ENCODE assay signal across 8 cellular contexts in the genomic region with DNA sequence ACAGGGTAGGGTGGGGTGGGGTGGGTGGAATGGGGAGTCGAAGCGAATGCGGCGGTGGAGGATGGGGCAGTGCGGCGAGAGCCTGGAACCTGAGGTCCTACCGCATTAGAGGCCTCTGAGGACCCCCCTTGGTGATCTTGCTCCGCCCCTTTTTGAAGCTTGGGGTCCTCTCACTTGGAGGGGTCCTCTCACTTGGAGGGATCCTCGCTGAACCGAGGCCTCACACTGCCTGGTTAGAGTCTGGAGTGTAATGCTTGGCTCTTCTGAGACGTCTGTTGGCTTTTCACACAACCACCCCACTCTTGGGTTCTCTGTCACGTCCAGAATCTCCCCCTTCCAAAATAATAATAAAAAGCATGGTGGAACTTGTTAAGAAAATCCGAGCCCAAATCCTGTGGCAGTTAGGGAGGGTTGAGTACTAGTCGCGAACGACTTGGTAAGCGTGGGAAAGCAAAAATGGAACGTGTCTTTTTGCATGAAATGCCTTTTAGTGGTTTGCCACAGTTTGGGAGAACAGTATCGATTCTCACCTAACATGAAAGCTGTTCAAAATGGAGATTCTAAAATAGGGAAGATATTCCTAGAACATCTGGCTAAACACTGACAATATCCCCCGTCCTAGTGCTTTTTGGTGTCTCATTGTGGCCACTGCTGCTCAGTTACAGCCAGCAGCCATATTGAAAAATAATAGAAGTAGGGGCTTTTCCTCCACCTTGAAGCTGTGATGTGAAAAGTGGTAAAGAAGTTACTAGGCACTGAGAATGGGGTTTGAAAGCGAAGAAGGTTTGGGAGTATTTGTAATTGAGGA. TPM values are rescaled to one million over a fixed set of nuclear protein-coding genes. Genes with fewer than 3 reads are reported as not detected.
A peak's percentile ranks its signal among the peaks of the same experiment; 100 is the strongest.
DNase-seq lines count a peak whose midpoint lies in the region; ATAC-seq and TF ChIP-seq lines count a peak whose summit lies in the region.

No MANE protein-coding gene starts in this region.

- H4K20me1 ChIP-seq in BLaER1: no peaks in the 10 kb centered on the region; the same call in 1 of the 2 replicates

- H3K4me2 ChIP-seq in BLaER1: peak overlapping the region; percentile 88

- peak overlapping the region; percentile 100 for H3K4me3 Mint-ChIP-seq in HFFc6
- H3K4me3 Mint-ChIP-seq in activated T-helper 1 cell treated with anti-CD3 and anti-CD28 coated beads, Interleukin-12 subunit alpha, Interleukin-12 subunit beta, Interleukin-2, Interleukin-4 antibody, amounts not matched to agents 30 ng/mL and 10 ng/mL and 1 ng/mL, durations not matched to agents 14 hours and 24 hours and 36 hours: peak overlapping the region; percentile 98
- H3K4me3 Mint-ChIP-seq in immature natural killer cell: peak overlapping the region; percentile 97 to 100 (median 98)

- no peaks in the 10 kb centered on the region for H3K9me3 ChIP-seq in BLaER1
- H3K9me3 ChIP-seq in stomach smooth muscle (ENCODE audit: control insufficient read depth in 2 of 2, low read length in 2 of 2): no peaks in the 10 kb centered on the region

- H3K4me3 ChIP-seq in BLaER1: peak overlapping the region; percentile 77
- H3K4me3 ChIP-seq in stomach smooth muscle (ENCODE audit: low read length in 2 of 2): peak overlapping the region; percentile 85 to 93

- H3K27ac ChIP-seq in BLaER1 (peak overlapping the region; percentile 88), stomach smooth muscle (ENCODE audit: low read length) (peak overlapping the region; percentile 89)

- peaks cover 5% of the 10 kb centered on the region; the same call in 1 of the 2 replicates for H3K27me3 Mint-ChIP-seq in HFFc6 (ENCODE audit: insufficient read depth)
- H3K27me3 Mint-ChIP-seq in activated T-helper 1 cell treated with anti-CD3 and anti-CD28 coated beads, Interleukin-12 subunit alpha, Interleukin-12 subunit beta, Interleukin-2, Interleukin-4 antibody, amounts not matched to agents 30 ng/mL and 10 ng/mL and 1 ng/mL, durations not matched to agents 14 hours and 24 hours and 36 hours (ENCODE audit: insufficient read depth): no peaks in the 10 kb centered on the region
- peaks cover 10 to 17% (median 14%) of the 10 kb centered on the region in 3 donors for H3K27me3 Mint-ChIP-seq in immature natural killer cell (ENCODE audit: low read depth in 3 of 3)

- intact Hi-C loops in activated T-helper 1 cell treated with anti-CD3 and anti-CD28 coated beads, Interleukin-12 subunit alpha, Interleukin-12 subunit beta, Interleukin-2, Interleukin-4 antibody, amounts not matched to agents 30 ng/mL and 10 ng/mL and 1 ng/mL, durations not matched to agents 14 hours and 24 hours and 36 hours (cut with micrococcal nuclease): loop anchor here (1.0 to 5.0 kb wide), 13 partner anchors 30 to 669 kb away; partner anchors contain the start of genes DESI1, L3MBTL2, MRTFA and PHF5A

- ATAC-seq in GM21737 (IDR thresholded peaks at IDR 0.05; ENCODE audit: unreplicated experiment) (no peak), GM21619 (IDR thresholded peaks at IDR 0.05; ENCODE audit: unreplicated experiment) (no peak)

- H3K36me3 Mint-ChIP-seq in HFFc6 (ENCODE audit: low read depth) (peaks cover 14% of the 10 kb centered on the region), immature natural killer cell (peaks cover 0 to 3% (median 0%) of the 10 kb centered on the region in 3 donors)
- peaks cover 22% of the 10 kb centered on the region for H3K36me3 Mint-ChIP-seq in activated T-helper 1 cell treated with anti-CD3 and anti-CD28 coated beads, Interleukin-12 subunit alpha, Interleukin-12 subunit beta, Interleukin-2, Interleukin-4 antibody, amounts not matched to agents 30 ng/mL and 10 ng/mL and 1 ng/mL, durations not matched to agents 14 hours and 24 hours and 36 hours (ENCODE audit: low read depth)

- no peaks in the 10 kb centered on the region for H3K9me3 Mint-ChIP-seq in HFFc6
- no peaks in the 10 kb centered on the region for H3K9me3 Mint-ChIP-seq in activated T-helper 1 cell treated with anti-CD3 and anti-CD28 coated beads, Interleukin-12 subunit alpha, Interleukin-12 subunit beta, Interleukin-2, Interleukin-4 antibody, amounts not matched to agents 30 ng/mL and 10 ng/mL and 1 ng/mL, durations not matched to agents 14 hours and 24 hours and 36 hours
- H3K9me3 Mint-ChIP-seq in immature natural killer cell: no peaks in the 10 kb centered on the region

- peak; percentile 6 for DNase-seq in HFFc6
- DNase-seq in activated T-helper 1 cell treated with anti-CD3 and anti-CD28 coated beads, Interleukin-12 subunit alpha, Interleukin-12 subunit beta, Interleukin-2, Interleukin-4 antibody, amounts not matched to agents 30 ng/mL and 10 ng/mL and 1 ng/mL, durations not matched to agents 14 hours and 24 hours and 36 hours (ENCODE audit: low spot score): no peak
- DNase-seq in immature natural killer cell: peak in 1 of 3 donors; percentile 5
- no peak for DNase-seq in HuH-7 (ENCODE audit: low spot score)

- H3K36me3 ChIP-seq in BLaER1 (peaks cover 40% of the 10 kb centered on the region), stomach smooth muscle (ENCODE audit: control insufficient read depth in 2 of 2, insufficient read depth in 2 of 2, low read length in 2 of 2) (peaks cover 3 to 12% of the 10 kb centered on the region in 2 donors)

- peaks cover 34% of the 10 kb centered on the region for H3K4me1 ChIP-seq in BLaER1
- H3K4me1 ChIP-seq in stomach smooth muscle (ENCODE audit: control insufficient read depth, insufficient read depth, low read length): peaks cover 17% of the 10 kb centered on the region

- H3K4me1 Mint-ChIP-seq in HFFc6 (ENCODE audit: low read depth): peaks cover 38% of the 10 kb centered on the region
- H3K4me1 Mint-ChIP-seq in activated T-helper 1 cell treated with anti-CD3 and anti-CD28 coated beads, Interleukin-12 subunit alpha, Interleukin-12 subunit beta, Interleukin-2, Interleukin-4 antibody, amounts not matched to agents 30 ng/mL and 10 ng/mL and 1 ng/mL, durations not matched to agents 14 hours and 24 hours and 36 hours (ENCODE audit: low read depth): peaks cover 30% of the 10 kb centered on the region
- peaks cover 25 to 46% of the 10 kb centered on the region in 2 donors for H3K4me1 Mint-ChIP-seq in immature natural killer cell

- TF ChIP-seq CTCF in HFFc6 (IDR thresholded peaks at IDR 0.05): no peak

- peak overlapping the region; percentile 87 for H3K9ac ChIP-seq in BLaER1
- H3K9ac ChIP-seq in stomach smooth muscle (ENCODE audit: low read length in 2 of 2): peak overlapping the region; percentile 90

- no peaks in the 10 kb centered on the region for H3K27me3 ChIP-seq in BLaER1
- no peaks in the 10 kb centered on the region for H3K27me3 ChIP-seq in stomach smooth muscle (ENCODE audit: control insufficient read depth in 1 of 2, insufficient read depth in 2 of 2, low read length in 2 of 2)

- H3K27ac Mint-ChIP-seq in HFFc6 (peak overlapping the region; percentile 99), immature natural killer cell (peak overlapping the region; percentile 95 to 99 (median 99))
- peak overlapping the region; percentile 98 for H3K27ac Mint-ChIP-seq in activated T-helper 1 cell treated with anti-CD3 and anti-CD28 coated beads, Interleukin-12 subunit alpha, Interleukin-12 subunit beta, Interleukin-2, Interleukin-4 antibody, amounts not matched to agents 30 ng/mL and 10 ng/mL and 1 ng/mL, durations not matched to agents 14 hours and 24 hours and 36 hours

RNA-seq across cellular contexts. Expression of gene RBX1, which starts 0.8 kb away (rescaled TPM):
- 10 to 100 TPM; 69.2 to 77.3 (median 73.0) TPM for total RNA-seq in HFFc6 (2021; fragmentation: NEBNext Ultra II Directional; extraction: Animal tissue kit (Norgen Biotek cat#: 25700))
- 90.9 and 94.4 TPM in 2 replicates for total RNA-seq in activated T-helper 1 cell treated with anti-CD3 and anti-CD28 coated beads, Interleukin-12 subunit alpha, Interleukin-12 subunit beta, Interleukin-2, Interleukin-4 antibody, amounts not matched to agents 30 ng/mL and 10 ng/mL and 1 ng/mL, durations not matched to agents 14 hours and 24 hours and 36 hours
- 100 to 1,000 TPM; 117 to 216 (median 139) TPM for polyA plus RNA-seq in immature natural killer cell
